ENCODE assay signal across 9 cellular contexts in the genomic region with DNA sequence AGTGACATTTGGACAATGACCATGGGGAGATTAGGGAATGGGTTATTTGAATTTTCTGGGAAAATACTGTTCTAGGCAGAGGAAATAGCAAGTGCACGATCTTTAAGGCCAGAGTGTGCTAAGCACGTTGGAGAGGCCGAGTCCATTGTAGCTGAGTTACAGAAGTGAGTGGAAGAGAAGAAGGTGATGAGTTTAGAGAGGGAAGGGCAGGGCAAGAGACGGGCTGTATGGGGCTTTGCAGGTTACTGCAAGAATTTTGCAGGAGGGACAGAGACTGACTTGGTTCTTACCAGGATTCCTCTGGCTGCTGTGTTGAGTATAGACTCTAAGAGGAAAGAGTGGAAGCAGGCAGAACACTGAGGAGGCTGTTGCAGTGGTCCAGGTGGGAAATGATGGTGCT. TPM values are rescaled to one million over a fixed set of nuclear protein-coding genes. Genes with fewer than 3 reads are reported as not detected.
DNase-seq lines count a peak whose midpoint lies in the region; ATAC-seq and TF ChIP-seq lines count a peak whose summit lies in the region.
"Had no signal": no experiment of that assay in that cellular context is flagged by ENCODE, and none has a peak within 500 bp of the region (broad histone marks: within the 10 kb centered on the region; RNA-seq: fewer than 3 reads in every experiment).

No MANE protein-coding gene starts in this region.

- H3K27me3 ChIP-seq in sigmoid colon, result no peaks in the 10 kb centered on the region

- H3K9me3 ChIP-seq in sigmoid colon, result no peaks in the 10 kb centered on the region

- H3K4me3 ChIP-seq in sigmoid colon, result no peak overlapping the region

- DNase-seq in NCI-H82 (lab: John Stamatoyannopoulos, UW) (peak; percentile 34), NCI-H82 treated with DMSO at 0.1 percent for 48 hours (lab: John Stamatoyannopoulos, UW; ENCODE audit: unreplicated experiment) (no peak), NAMALWA (ENCODE audit: low spot score) (peak; percentile 48), sigmoid colon (no peak), NCI-H2107 (lab: John Stamatoyannopoulos, UW) (no peak)
- DNase-seq: NCI-H2081 treated with DMSO at 0.1 percent for 48 hours had no signal

- H3K4me3 Mint-ChIP-seq in dendritic cell treated with granulocyte-macrophage colony-stimulating factor and Interleukin-4, amounts not matched to agents 40 ng/mL and 50 ng/mL, for 4 days, result peak overlapping the region; percentile 24

- H3K27ac Mint-ChIP-seq in dendritic cell treated with granulocyte-macrophage colony-stimulating factor and Interleukin-4, amounts not matched to agents 40 ng/mL and 50 ng/mL, for 4 days, result peak overlapping the region; percentile 25

- peaks cover 35% of the 10 kb centered on the region for H3K4me1 Mint-ChIP-seq in dendritic cell treated with granulocyte-macrophage colony-stimulating factor and Interleukin-4, amounts not matched to agents 40 ng/mL and 50 ng/mL, for 4 days (ENCODE audit: low read depth)

- no peak for TF ChIP-seq CTCF in sigmoid colon (IDR thresholded peaks at IDR 0.05)

- intact Hi-C loops in dendritic cell treated with granulocyte-macrophage colony-stimulating factor and Interleukin-4, amounts not matched to agents 40 ng/mL and 50 ng/mL, for 4 days (cut with micrococcal nuclease), result loop anchor here (5.0 to 10.0 kb wide), 3 partner anchors 46 to 114 kb away; no protein-coding TSS in a partner anchor
- intact Hi-C loops in sigmoid colon (cut with DNase I), result loop anchor here (5.0 to 10.0 kb wide), 4 partner anchors 77 to 226 kb away; no protein-coding TSS in a partner anchor

- no peaks in the 10 kb centered on the region for H3K9me3 Mint-ChIP-seq in dendritic cell treated with granulocyte-macrophage colony-stimulating factor and Interleukin-4, amounts not matched to agents 40 ng/mL and 50 ng/mL, for 4 days

- no peak for TF ChIP-seq EP300 in sigmoid colon (IDR thresholded peaks at IDR 0.05)

- peak overlapping the region; percentile 91 to 96 (median 94) for H3K27ac ChIP-seq in sigmoid colon

- H3K36me3 ChIP-seq in sigmoid colon, result no peaks in the 10 kb centered on the region

- H3K27me3 Mint-ChIP-seq in dendritic cell treated with granulocyte-macrophage colony-stimulating factor and Interleukin-4, amounts not matched to agents 40 ng/mL and 50 ng/mL, for 4 days, result no peaks in the 10 kb centered on the region

- peaks cover 0 to 24% (median 12%) of the 10 kb centered on the region in 4 donors for H3K4me1 ChIP-seq in sigmoid colon

- WGBS in sigmoid colon, 2 donors, result 72 to 74% methylated on average over 4 of the region's 4 CpGs

- TF ChIP-seq POLR2A in sigmoid colon (IDR thresholded peaks at IDR 0.05), result no peak

- peaks cover 15% of the 10 kb centered on the region for H3K36me3 Mint-ChIP-seq in dendritic cell treated with granulocyte-macrophage colony-stimulating factor and Interleukin-4, amounts not matched to agents 40 ng/mL and 50 ng/mL, for 4 days (ENCODE audit: low read depth)

- ATAC-seq in HG03280 (IDR thresholded peaks at IDR 0.05; ENCODE audit: unreplicated experiment) (no peak), HG03342 (IDR thresholded peaks at IDR 0.05; ENCODE audit: unreplicated experiment) (no peak)

RNA-seq across cellular contexts. Expression of gene NCOA3, which starts 1.1 kb away (rescaled TPM):
- 10 to 100 TPM; 22.8 to 51.0 (median 26.4) TPM for total RNA-seq in sigmoid colon
- 10 to 100 TPM in 1 of 3 donors, 1 to 10 TPM in 2; 4.8 to 13.7 (median 4.9) TPM for polyA plus RNA-seq in sigmoid colon

Comparison
In these comparisons a context has a peak if more than half of its experiments do, and no peak if none do; other contexts are left out.
1. DNase-seq: peak in NCI-H82 (single experiment) and NAMALWA (single experiment); none in NCI-H82 treated with DMSO at 0.1 percent for 48 hours (single experiment), sigmoid colon (single experiment) and NCI-H2107 (single experiment).